In the genomic region with DNA sequence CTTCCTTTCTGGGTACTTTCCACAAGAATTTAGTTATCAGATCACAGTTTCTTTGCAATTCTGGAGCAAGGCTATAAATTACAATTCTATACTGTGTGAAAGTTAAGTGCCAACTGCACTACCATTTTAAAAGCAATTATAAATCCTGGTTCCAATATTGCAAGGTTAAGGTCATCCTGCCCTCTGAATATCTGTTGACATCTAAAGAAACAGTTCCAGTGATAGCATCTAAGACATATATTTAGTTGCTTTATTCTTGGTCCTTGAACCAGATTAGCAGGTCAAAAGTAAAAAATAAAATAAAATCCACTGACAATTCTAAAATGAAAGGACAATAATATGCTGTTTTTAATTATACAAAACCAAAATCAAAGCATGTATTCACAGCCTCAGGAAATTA, we compare ENCODE assay signal across 34 cellular contexts.
"Had no signal": no experiment of that assay in that cellular context is flagged by ENCODE, and none has a peak within 500 bp of the region (broad histone marks: within the 10 kb centered on the region; RNA-seq: fewer than 3 reads in every experiment).

No MANE protein-coding gene starts in this region.

- DNase-seq: Karpas-422, Kasumi-1, MG63, MM.1S, MV-4-11, NCI-H1048, NCI-H1092, NCI-H1092 treated with DMSO at 0.1 percent for 48 hours, NCI-H1105, NCI-H1105 treated with DMSO at 0.1 percent for 48 hours, NCI-H1417, NCI-H1417 treated with DMSO at 0.1 percent for 48 hours, NCI-H1436, NCI-H1436 treated with DMSO at 0.1 percent for 48 hours, NCI-H146, NCI-H1694, NCI-H1694 treated with DMSO at 0.1 percent for 48 hours, NCI-H187, NCI-H187 treated with DMSO at 0.1 percent for 48 hours, NCI-H1930, NCI-H2029, NCI-H2029 treated with DMSO at 0.1 percent for 48 hours, NCI-H2081, NCI-H2081 treated with DMSO at 0.1 percent for 48 hours, NCI-H2107, NCI-H2171, NCI-H2171 treated with DMSO at 0.1 percent for 48 hours, NCI-H2227 treated with DMSO at 0.1 percent for 48 hours, NCI-H226, NCI-H345, NCI-H446, NCI-H446 treated with DMSO at 0.1 percent for 48 hours, NCI-H510A, NCI-H510A treated with DMSO at 0.1 percent for 48 hours had no signal
